In the genomic region with DNA sequence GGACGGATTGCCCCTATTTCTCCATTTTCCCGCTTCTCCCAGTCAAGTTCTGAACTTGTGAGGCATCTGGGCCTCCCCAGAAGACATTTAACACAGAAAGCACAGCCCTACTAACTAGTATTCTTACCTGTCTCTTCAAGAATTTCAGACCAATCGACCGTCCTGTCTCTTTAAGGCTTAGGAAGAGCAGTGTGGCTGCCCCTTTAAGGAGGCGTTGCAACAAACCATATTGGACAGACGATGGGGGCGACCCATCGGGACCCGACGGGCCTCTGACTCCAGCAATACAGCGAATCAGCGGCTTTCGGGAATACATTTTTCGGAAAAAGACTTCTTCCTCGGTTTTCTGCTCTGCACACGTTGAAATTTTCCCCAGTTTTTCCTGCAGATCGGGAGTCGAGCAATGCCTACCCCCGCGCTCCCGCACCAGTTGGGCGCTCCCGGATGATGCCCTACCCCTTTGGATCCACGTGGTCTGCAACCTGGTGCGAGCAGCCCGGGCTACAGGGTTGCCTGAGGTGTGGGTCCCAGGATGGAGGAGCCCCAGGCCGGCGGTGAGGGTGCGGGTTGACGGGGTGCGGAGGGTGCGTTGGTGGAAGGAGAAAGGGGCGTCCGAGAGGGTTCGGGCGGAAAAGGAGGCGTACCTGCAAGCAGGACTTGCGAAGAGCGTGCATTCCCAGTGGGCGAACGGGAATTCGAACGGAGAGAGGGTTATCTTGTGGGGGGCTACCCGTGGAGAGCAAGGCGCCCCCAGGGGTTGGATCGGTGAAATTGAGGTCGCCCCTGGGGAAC, we compare ENCODE assay signal across 8 cellular contexts. TPM values are rescaled to one million over a fixed set of nuclear protein-coding genes. Genes with fewer than 3 reads are reported as not detected.
DNase-seq lines count a peak whose midpoint lies in the region; ATAC-seq and TF ChIP-seq lines count a peak whose summit lies in the region.

A gene with protein sequence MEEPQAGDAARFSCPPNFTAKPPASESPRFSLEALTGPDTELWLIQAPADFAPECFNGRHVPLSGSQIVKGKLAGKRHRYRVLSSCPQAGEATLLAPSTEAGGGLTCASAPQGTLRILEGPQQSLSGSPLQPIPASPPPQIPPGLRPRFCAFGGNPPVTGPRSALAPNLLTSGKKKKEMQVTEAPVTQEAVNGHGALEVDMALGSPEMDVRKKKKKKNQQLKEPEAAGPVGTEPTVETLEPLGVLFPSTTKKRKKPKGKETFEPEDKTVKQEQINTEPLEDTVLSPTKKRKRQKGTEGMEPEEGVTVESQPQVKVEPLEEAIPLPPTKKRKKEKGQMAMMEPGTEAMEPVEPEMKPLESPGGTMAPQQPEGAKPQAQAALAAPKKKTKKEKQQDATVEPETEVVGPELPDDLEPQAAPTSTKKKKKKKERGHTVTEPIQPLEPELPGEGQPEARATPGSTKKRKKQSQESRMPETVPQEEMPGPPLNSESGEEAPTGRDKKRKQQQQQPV (plus strand): TSS at position 480 of the 792 bp plus-strand sequence. CDS start 53 bp downstream, at position 533.

- DNase-seq in Daoy (ENCODE audit: low read depth) (peak; percentile 88), GM23248 (peak; percentile 88), LNCaP clone FGC (ENCODE audit: low read depth) (no peak), RWPE1 (ENCODE audit: low spot score) (peak; percentile 88), fibroblast of mammary gland (ENCODE audit: low read depth) (peak; percentile 78), natural killer cell (peak; percentile 74)
- peak; percentile 78 for DNase-seq in activated T-helper 2 cell treated with anti-CD3 and anti-CD28 coated beads, Interferon-gamma antibody, Interleukin-2, Interleukin-4, amounts not matched to agents 10 μg/mL and 5 μg/mL and 100 μg/mL, durations not matched to agents 14 hours and 24 hours and 36 hours (ENCODE audit: low spot score)
- DNase-seq in stimulated activated naive CD4-positive, alpha-beta T cell (lab: John Stamatoyannopoulos, UW): peak; percentile 54 to 96 (median 80)

- intact Hi-C loops in activated T-helper 2 cell treated with anti-CD3 and anti-CD28 coated beads, Interferon-gamma antibody, Interleukin-2, Interleukin-4, amounts not matched to agents 10 μg/mL and 5 μg/mL and 100 μg/mL, durations not matched to agents 14 hours and 24 hours and 36 hours (cut with micrococcal nuclease): loop anchor here (1.0 to 5.0 kb wide), 3 partner anchors 18 to 314 kb away; a partner anchor contains a TSS
- intact Hi-C loops in natural killer cell (cut with micrococcal nuclease): loop anchor here (2.0 to 10.0 kb wide), 2 partner anchors 36 to 238 kb away; a partner anchor contains a TSS

- peak within 1 kb of the TSS; percentile 85 for H2AFZ ChIP-seq in GM23248

- H3K4me3 ChIP-seq in GM23248 (peak within 1 kb of the TSS; percentile 83), LNCaP clone FGC (ENCODE audit: low read depth, low read length) (peak within 1 kb of the TSS; percentile 92), fibroblast of mammary gland (ENCODE audit: control insufficient read depth, low read depth, low read length) (peak within 1 kb of the TSS; percentile 94)

- CTCF ChIA-PET in RWPE1 (lab: Yijun Ruan, JAX): no interaction called here

- peak within 1 kb of the TSS; percentile 92 for H3K27ac Mint-ChIP-seq in activated T-helper 2 cell treated with anti-CD3 and anti-CD28 coated beads, Interferon-gamma antibody, Interleukin-2, Interleukin-4, amounts not matched to agents 10 μg/mL and 5 μg/mL and 100 μg/mL, durations not matched to agents 14 hours and 24 hours and 36 hours
- peak within 1 kb of the TSS; percentile 86 to 92 for H3K27ac Mint-ChIP-seq in natural killer cell

- ATAC-seq in natural killer cell: peak; percentile 73 to 87 (median 73)

- POLR2A ChIA-PET in RWPE1 (lab: Yijun Ruan, JAX; ENCODE audit: low non-redundant PET): no interaction called here

- peak within 1 kb of the TSS; percentile 95 for H3K4me2 ChIP-seq in GM23248 (ENCODE audit: unreplicated experiment)

- peak within 1 kb of the TSS; percentile 90 for H3K9ac ChIP-seq in GM23248

- peak within 1 kb of the TSS; percentile 97 for H3K27ac ChIP-seq in GM23248
- peak within 1 kb of the TSS; percentile 98 for H3K27ac ChIP-seq in RWPE1

- H3K36me3 Mint-ChIP-seq in activated T-helper 2 cell treated with anti-CD3 and anti-CD28 coated beads, Interferon-gamma antibody, Interleukin-2, Interleukin-4, amounts not matched to agents 10 μg/mL and 5 μg/mL and 100 μg/mL, durations not matched to agents 14 hours and 24 hours and 36 hours (ENCODE audit: low read depth): peaks cover 27% of the 10 kb centered on the region
- no peaks in the 10 kb centered on the region for H3K36me3 Mint-ChIP-seq in natural killer cell

- no peaks in the 10 kb centered on the region for H3K9me3 Mint-ChIP-seq in activated T-helper 2 cell treated with anti-CD3 and anti-CD28 coated beads, Interferon-gamma antibody, Interleukin-2, Interleukin-4, amounts not matched to agents 10 μg/mL and 5 μg/mL and 100 μg/mL, durations not matched to agents 14 hours and 24 hours and 36 hours
- H3K9me3 Mint-ChIP-seq in natural killer cell: no peaks in the 10 kb centered on the region

- 1 to 2% methylated on average over 46 to 47 of the region's 47 CpGs for WGBS in GM23248 (ENCODE audit: low coverage in 1 of 2, low lambda C conversion rate in 2 of 2, missing lambda C conversion rate in 2 of 2), 2 experiments

- peak within 1 kb of the TSS; percentile 99 for H3K4me3 Mint-ChIP-seq in activated T-helper 2 cell treated with anti-CD3 and anti-CD28 coated beads, Interferon-gamma antibody, Interleukin-2, Interleukin-4, amounts not matched to agents 10 μg/mL and 5 μg/mL and 100 μg/mL, durations not matched to agents 14 hours and 24 hours and 36 hours (ENCODE audit: low read depth)
- peak within 1 kb of the TSS; percentile 97 for H3K4me3 Mint-ChIP-seq in natural killer cell

- no peaks in the 10 kb centered on the region for H3K27me3 ChIP-seq in GM23248 (replicated peaks; ENCODE audit: insufficient read depth)

- peaks cover 12% of the 10 kb centered on the region; the same call in 1 of the 2 replicates for H3F3A ChIP-seq in GM23248 (ENCODE audit: insufficient read depth)

- TF ChIP-seq CTCF in LNCaP clone FGC (IDR thresholded peaks at IDR 0.05; ENCODE audit: control insufficient read depth, extremely low read depth, insufficient read depth) (no peak), RWPE1 (conservative IDR thresholded peaks at IDR 0.05; ENCODE audit: low read depth) (no peak), fibroblast of mammary gland (conservative IDR thresholded peaks at IDR 0.05; ENCODE audit: control insufficient read depth, insufficient read depth, low read depth, low read length) (no peak), natural killer cell (IDR thresholded peaks at IDR 0.05) (no peak)

- peaks cover 11% of the 10 kb centered on the region for H3K27me3 Mint-ChIP-seq in activated T-helper 2 cell treated with anti-CD3 and anti-CD28 coated beads, Interferon-gamma antibody, Interleukin-2, Interleukin-4, amounts not matched to agents 10 μg/mL and 5 μg/mL and 100 μg/mL, durations not matched to agents 14 hours and 24 hours and 36 hours (ENCODE audit: low read depth)
- H3K27me3 Mint-ChIP-seq in natural killer cell (ENCODE audit: low read depth in 2 of 2): peaks cover 10 to 14% of the 10 kb centered on the region in 2 donors

- H3K79me2 ChIP-seq in GM23248 (ENCODE audit: insufficient read depth): peaks cover 28% of the 10 kb centered on the region

- H3K4me1 ChIP-seq in GM23248 (ENCODE audit: insufficient read depth): peaks cover 25% of the 10 kb centered on the region; the same call in 1 of the 2 replicates

- peaks cover 37% of the 10 kb centered on the region for H3K4me1 Mint-ChIP-seq in activated T-helper 2 cell treated with anti-CD3 and anti-CD28 coated beads, Interferon-gamma antibody, Interleukin-2, Interleukin-4, amounts not matched to agents 10 μg/mL and 5 μg/mL and 100 μg/mL, durations not matched to agents 14 hours and 24 hours and 36 hours (ENCODE audit: low read depth)
- peaks cover 33 to 37% of the 10 kb centered on the region in 2 donors for H3K4me1 Mint-ChIP-seq in natural killer cell

- H3K36me3 ChIP-seq in GM23248 (ENCODE audit: low read depth): no peaks in the 10 kb centered on the region

- in situ Hi-C loops in GM23248 (cut with MboI): no loop called here

- H4K20me1 ChIP-seq in GM23248 (ENCODE audit: insufficient read depth): no peaks in the 10 kb centered on the region

- H3K9me2 ChIP-seq in GM23248 (ENCODE audit: insufficient read depth): no peaks in the 10 kb centered on the region

- H3K9me3 ChIP-seq in GM23248 (ENCODE audit: low read depth): no peaks in the 10 kb centered on the region

RNA-seq across cellular contexts. Expression of the gene that starts here (rescaled TPM):
- 24.7 and 32.1 TPM in 2 replicates for total RNA-seq in Daoy (2014; rRNA removed; shearing (Covaris generic))
- 3.9 and 8.8 TPM in 2 replicates for total RNA-seq in GM23248 (2014; rRNA removed; shearing (Covaris generic))
- polyA plus RNA-seq in GM23248 (2016; fragmentation: Nextera tagmentation; extraction: Ambion mirVana): 7.2 and 10.8 TPM in 2 replicates
- total RNA-seq in activated T-helper 2 cell treated with anti-CD3 and anti-CD28 coated beads, Interferon-gamma antibody, Interleukin-2, Interleukin-4, amounts not matched to agents 10 μg/mL and 5 μg/mL and 100 μg/mL, durations not matched to agents 14 hours and 24 hours and 36 hours: 16.1 and 16.7 TPM in 2 replicates
- total RNA-seq in natural killer cell: 1 to 10 TPM in 1 of 3 donors, under 1 TPM in 2; 0.28 to 1.4 (median 0.45) TPM
